In the genomic region with DNA sequence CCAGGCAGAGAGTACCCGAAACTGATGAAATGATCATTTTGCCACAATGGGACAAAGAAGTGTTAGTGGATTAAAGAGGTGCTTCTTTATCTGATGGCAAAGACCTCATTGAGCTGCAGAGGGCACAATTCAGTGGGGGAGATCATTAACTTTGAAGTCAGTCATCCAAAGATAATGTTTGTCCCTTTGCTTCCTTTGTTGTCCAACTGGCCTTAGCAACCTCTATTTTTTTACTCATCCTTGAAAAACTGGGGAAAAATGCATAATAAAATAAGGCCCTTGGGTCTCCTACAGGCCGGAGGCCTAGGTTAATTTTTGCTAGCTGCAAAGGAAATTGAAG, we compare ENCODE assay signal across 15 cellular contexts.
DNase-seq lines count a peak whose midpoint lies in the region; ATAC-seq and TF ChIP-seq lines count a peak whose summit lies in the region.
"Had no signal": no experiment of that assay in that cellular context is flagged by ENCODE, and none has a peak within 500 bp of the region (broad histone marks: within the 10 kb centered on the region; RNA-seq: fewer than 3 reads in every experiment).

No MANE protein-coding gene starts in this region.

- ATAC-seq in HG03520 (IDR thresholded peaks at IDR 0.05; ENCODE audit: unreplicated experiment) (no peak), GM21423 (IDR thresholded peaks at IDR 0.05; ENCODE audit: unreplicated experiment) (no peak), HG02588 (IDR thresholded peaks at IDR 0.05; ENCODE audit: unreplicated experiment) (no peak)

- no peaks in the 10 kb centered on the region; the same call in 1 of the 2 replicates for H3K27me3 ChIP-seq in GM06990 (replicated peaks; ENCODE audit: control insufficient read depth, insufficient read depth, low read length)
- peaks cover 68% of the 10 kb centered on the region for H3K27me3 ChIP-seq in ectodermal cell (ENCODE audit: control insufficient read depth, insufficient read depth, low read length, poor library complexity, severe bottlenecking)
- H3K27me3 ChIP-seq: BE2C had no signal

- peaks cover 53% of the 10 kb centered on the region for H3K4me1 ChIP-seq in ectodermal cell (ENCODE audit: control insufficient read depth, insufficient read depth, low read length)
- H3K4me1 ChIP-seq: BE2C had no signal

- H3K27ac ChIP-seq in ectodermal cell (ENCODE audit: insufficient read depth, low read depth, low read length, poor library complexity, severe bottlenecking) = peak overlapping the region; percentile 80
- H3K27ac ChIP-seq: C4-2B had no signal

- 4 to 8% methylated on average over 2 of the region's 2 CpGs for WGBS in ectodermal cell, 2 experiments

- no peaks in the 10 kb centered on the region for H3K36me3 ChIP-seq in GM06990 (ENCODE audit: control insufficient read depth, insufficient read depth, low read length)
- no peaks in the 10 kb centered on the region for H3K36me3 ChIP-seq in ectodermal cell (ENCODE audit: control insufficient read depth, insufficient read depth, low read length)
- H3K36me3 ChIP-seq: BE2C had no signal

- H3K9me3 ChIP-seq in ectodermal cell (ENCODE audit: control insufficient read depth, low read length) = no peaks in the 10 kb centered on the region
- H3K9me3 ChIP-seq: BE2C had no signal

- peak; percentile 1 for TF ChIP-seq CTCF in GM06990 (IDR thresholded peaks at IDR 0.05; ENCODE audit: insufficient read depth, low read length, poor library complexity, severe bottlenecking)

- DNase-seq in GM06990 (ENCODE audit: extremely low read depth, insufficient read length) (no peak), left kidney (ENCODE audit: low read depth, low spot score) (peak; percentile 51), retina (peak; percentile 32)
- DNase-seq: BE2C; CD4-positive, alpha-beta memory T cell; COR-L47; HCEC 1CT; HFFc6; IMR-90; KBM-7 had no signal

- no peak overlapping the region for H3K4me3 ChIP-seq in GM06990 (replicated peaks; ENCODE audit: low read depth, low read length)
- H3K4me3 ChIP-seq in ectodermal cell (ENCODE audit: insufficient read depth, low read depth, low read length) = no peak overlapping the region
